Comparison of ENCODE assay signal across 12 cellular contexts in genomic region chr1:19814681-19815503, GRCh38. TPM values are rescaled to one million over a fixed set of nuclear protein-coding genes. Genes with fewer than 3 reads are reported as not detected.
DNase-seq lines count a peak whose midpoint lies in the region; ATAC-seq and TF ChIP-seq lines count a peak whose summit lies in the region.
"Had no signal": no experiment of that assay in that cellular context is flagged by ENCODE, and none has a peak within 500 bp of the region (broad histone marks: within the 10 kb centered on the region; RNA-seq: fewer than 3 reads in every experiment).

Gene RNF186 (minus strand): TSS chr1:19815283. CDS start chr1:19815101, 182 bp downstream.

- H3K27ac ChIP-seq in BLaER1 treated with 17β-estradiol and CSF1 and Interleukin-3, amounts not matched to agents 10 nM and 100 nM: no peak within 1 kb of the TSS
- H3K27ac ChIP-seq in CD4-positive, alpha-beta memory T cell (ENCODE audit: low read depth, low read length): no peak within 1 kb of the TSS
- H3K27ac ChIP-seq: left ventricle myocardium inferior had no signal

- no peak within 1 kb of the TSS for H3K4me3 Mint-ChIP-seq in CD4-positive, alpha-beta memory T cell
- H3K4me3 Mint-ChIP-seq: activated T-helper 1 cell treated with anti-CD3 and anti-CD28 coated beads, Interleukin-12 subunit alpha, Interleukin-12 subunit beta, Interleukin-2, Interleukin-4 antibody, amounts not matched to agents 30 ng/mL and 10 ng/mL and 1 ng/mL, durations not matched to agents 14 hours and 24 hours and 36 hours had no signal

- ATAC-seq in GM21515 (IDR thresholded peaks at IDR 0.05; ENCODE audit: unreplicated experiment) (no peak), SK-N-SH treated with all-trans-retinoic acid at 6 μM for 48 hours (no peak), GM21737 (IDR thresholded peaks at IDR 0.05; ENCODE audit: unreplicated experiment) (no peak)

- peaks cover 0 to 44% (median 33%) of the 10 kb centered on the region in 10 experiments; a peak in 14 of 20 replicates for H3K4me1 ChIP-seq in BLaER1 treated with 17β-estradiol and CSF1 and Interleukin-3, amounts not matched to agents 10 nM and 100 nM
- peaks cover 28% of the 10 kb centered on the region for H3K4me1 ChIP-seq in mucosa of stomach (ENCODE audit: control insufficient read depth, insufficient read depth, low read length)
- H3K4me1 ChIP-seq in CD4-positive, alpha-beta memory T cell (ENCODE audit: insufficient read depth, low read length): no peaks in the 10 kb centered on the region
- H3K4me1 ChIP-seq: left ventricle myocardium inferior had no signal

- no peak within 1 kb of the TSS for H3K27ac Mint-ChIP-seq in CD4-positive, alpha-beta memory T cell
- H3K27ac Mint-ChIP-seq: activated T-helper 1 cell treated with anti-CD3 and anti-CD28 coated beads, Interleukin-12 subunit alpha, Interleukin-12 subunit beta, Interleukin-2, Interleukin-4 antibody, amounts not matched to agents 30 ng/mL and 10 ng/mL and 1 ng/mL, durations not matched to agents 14 hours and 24 hours and 36 hours had no signal

- POLR2A ChIA-PET in CD4-positive, alpha-beta memory T cell (lab: Charles Lee; ENCODE audit: partially characterized antibody): no interaction called here

- no peaks in the 10 kb centered on the region; a peak in 1 of 22 replicates for H3K9me3 ChIP-seq in BLaER1 treated with 17β-estradiol and CSF1 and Interleukin-3, amounts not matched to agents 10 nM and 100 nM (replicated peaks in 1 of 11)
- no peaks in the 10 kb centered on the region for H3K9me3 ChIP-seq in mucosa of stomach (ENCODE audit: control insufficient read depth, low read length)
- H3K9me3 ChIP-seq in CD4-positive, alpha-beta memory T cell (ENCODE audit: control insufficient read depth in 1 of 2, low read length in 2 of 2): no peaks in the 10 kb centered on the region
- H3K9me3 ChIP-seq: left ventricle myocardium inferior had no signal

- no peaks in the 10 kb centered on the region for H3K4me1 Mint-ChIP-seq in CD4-positive, alpha-beta memory T cell

- CTCF ChIA-PET in CD4-positive, alpha-beta memory T cell (lab: Charles Lee; ENCODE audit: partially characterized antibody): no interaction called here

- H4K20me1 ChIP-seq in BLaER1 treated with 17β-estradiol and CSF1 and Interleukin-3, amounts not matched to agents 10 nM and 100 nM: no peaks in the 10 kb centered on the region

- no peaks in the 10 kb centered on the region for H3K27me3 Mint-ChIP-seq in CD4-positive, alpha-beta memory T cell

- H3K27me3 ChIP-seq in BLaER1 treated with 17β-estradiol and CSF1 and Interleukin-3, amounts not matched to agents 10 nM and 100 nM: no peaks in the 10 kb centered on the region
- no peaks in the 10 kb centered on the region for H3K27me3 ChIP-seq in mucosa of stomach (ENCODE audit: control insufficient read depth, insufficient read depth, low read length)
- no peaks in the 10 kb centered on the region for H3K27me3 ChIP-seq in CD4-positive, alpha-beta memory T cell (ENCODE audit: insufficient read depth, low read length)

- H3K9me3 Mint-ChIP-seq in CD4-positive, alpha-beta memory T cell: no peaks in the 10 kb centered on the region
- H3K9me3 Mint-ChIP-seq: activated T-helper 1 cell treated with anti-CD3 and anti-CD28 coated beads, Interleukin-12 subunit alpha, Interleukin-12 subunit beta, Interleukin-2, Interleukin-4 antibody, amounts not matched to agents 30 ng/mL and 10 ng/mL and 1 ng/mL, durations not matched to agents 14 hours and 24 hours and 36 hours had no signal

- no peak within 1 kb of the TSS for H3K4me3 ChIP-seq in BLaER1 treated with 17β-estradiol and CSF1 and Interleukin-3, amounts not matched to agents 10 nM and 100 nM
- H3K4me3 ChIP-seq in mucosa of stomach (ENCODE audit: low read length): no peak within 1 kb of the TSS
- no peak within 1 kb of the TSS for H3K4me3 ChIP-seq in CD4-positive, alpha-beta memory T cell (ENCODE audit: low read length in 2 of 2)
- H3K4me3 ChIP-seq: left ventricle myocardium inferior had no signal

- intact Hi-C loops in CD4-positive, alpha-beta memory T cell (cut with micrococcal nuclease): no loop called here

- no peaks in the 10 kb centered on the region for H3K36me3 Mint-ChIP-seq in CD4-positive, alpha-beta memory T cell

- no peaks in the 10 kb centered on the region for H3K36me3 ChIP-seq in BLaER1 treated with 17β-estradiol and CSF1 and Interleukin-3, amounts not matched to agents 10 nM and 100 nM
- no peaks in the 10 kb centered on the region for H3K36me3 ChIP-seq in mucosa of stomach (ENCODE audit: control insufficient read depth, insufficient read depth, low read length)
- no peaks in the 10 kb centered on the region for H3K36me3 ChIP-seq in CD4-positive, alpha-beta memory T cell (ENCODE audit: insufficient read depth, low read length)
- H3K36me3 ChIP-seq: left ventricle myocardium inferior had no signal

- DNase-seq in NCI-H1105 treated with DMSO at 0.1 percent for 48 hours (lab: John Stamatoyannopoulos, UW): peak; percentile 85
- DNase-seq in SHP77 treated with DMSO at 0.1 percent for 48 hours (lab: John Stamatoyannopoulos, UW): peak; percentile 40
- no peak for DNase-seq in CD4-positive, alpha-beta memory T cell
- DNase-seq: IMR-90, left ventricle myocardium inferior had no signal

- peak within 1 kb of the TSS in 8 of 11 experiments; percentile 13 to 62 (median 54); a peak in 14 of 22 replicates for H3K4me2 ChIP-seq in BLaER1 treated with 17β-estradiol and CSF1 and Interleukin-3, amounts not matched to agents 10 nM and 100 nM

- H3K9ac ChIP-seq in BLaER1 treated with 17β-estradiol and CSF1 and Interleukin-3, amounts not matched to agents 10 nM and 100 nM: no peak within 1 kb of the TSS
- peak within 1 kb of the TSS; percentile 68 for H3K9ac ChIP-seq in mucosa of stomach (ENCODE audit: low read length)

TF ChIP-seq in SK-N-SH treated with all-trans-retinoic acid at 6 μM for 48 hours, 23 proteins besides CTCF, POLR2A, EP300 and RAD21:
- TF ChIP-seq ESRRG (CRISPR knock-in tag; IDR thresholded peaks at IDR 0.05) (no peak), RARB (CRISPR knock-in tag; IDR thresholded peaks at IDR 0.05) (no peak), ZFP3 (CRISPR knock-in tag; IDR thresholded peaks at IDR 0.05) (no peak), BACH2 (CRISPR knock-in tag; IDR thresholded peaks at IDR 0.05; ENCODE audit: borderline replicate concordance) (no peak), CSDC2 (CRISPR knock-in tag; IDR thresholded peaks at IDR 0.05) (no peak), PPARA (CRISPR knock-in tag; IDR thresholded peaks at IDR 0.05; ENCODE audit: borderline replicate concordance) (no peak), ZNF8 (CRISPR knock-in tag; IDR thresholded peaks at IDR 0.05) (no peak), SNAI2 (CRISPR knock-in tag; IDR thresholded peaks at IDR 0.05) (no peak), ZFP30 (CRISPR knock-in tag; IDR thresholded peaks at IDR 0.05) (no peak), GLIS3 (CRISPR knock-in tag; IDR thresholded peaks at IDR 0.05) (no peak), ZNF70 (CRISPR knock-in tag; IDR thresholded peaks at IDR 0.05) (no peak), TOX (CRISPR knock-in tag; IDR thresholded peaks at IDR 0.05; ENCODE audit: borderline replicate concordance) (no peak)

RNA-seq across cellular contexts. Expression of gene RNF186, which starts in this region (rescaled TPM):
- not detected for total RNA-seq in CD4-positive, alpha-beta memory T cell
- not detected for polyA plus RNA-seq in CD4-positive, alpha-beta memory T cell
- total RNA-seq: activated T-helper 1 cell treated with anti-CD3 and anti-CD28 coated beads, Interleukin-12 subunit alpha, Interleukin-12 subunit beta, Interleukin-2, Interleukin-4 antibody, amounts not matched to agents 30 ng/mL and 10 ng/mL and 1 ng/mL, durations not matched to agents 14 hours and 24 hours and 36 hours; bronchial epithelial cell; IMR-90; left ventricle myocardium inferior had no signal
- polyA plus RNA-seq: IMR-90 had no signal

Comparison
In these comparisons a context has a peak if more than half of its experiments do, and no peak if none do; other contexts are left out.
1. DNase-seq: peak in NCI-H1105 treated with DMSO at 0.1 percent for 48 hours (single experiment) and SHP77 treated with DMSO at 0.1 percent for 48 hours (single experiment); none in CD4-positive, alpha-beta memory T cell (0 of 5).